ENCODE assay signal across 21 cellular contexts in the genomic region with DNA sequence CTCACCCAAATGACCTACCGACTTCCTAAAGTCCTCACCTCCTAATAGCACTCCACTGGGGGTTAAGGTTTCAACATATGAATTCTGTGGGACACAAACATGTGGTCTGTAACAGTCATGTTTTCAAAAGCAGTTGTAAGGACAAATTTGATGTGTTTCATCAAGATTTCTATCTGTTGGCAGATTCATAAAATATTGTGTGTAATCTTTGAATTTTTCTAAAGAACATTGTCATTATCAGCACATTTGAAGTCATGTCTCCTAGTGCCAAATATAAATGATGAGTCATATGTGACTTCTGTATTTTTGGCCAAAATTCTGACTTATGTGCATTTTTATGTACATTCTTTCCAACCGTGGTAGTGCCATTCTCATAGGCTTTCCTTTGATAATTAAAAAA. TPM values are rescaled to one million over a fixed set of nuclear protein-coding genes. Genes with fewer than 3 reads are reported as not detected.
DNase-seq lines count a peak whose midpoint lies in the region; ATAC-seq, FAIRE-seq and TF ChIP-seq lines count a peak whose summit lies in the region.
"Had no signal": no experiment of that assay in that cellular context is flagged by ENCODE, and none has a peak within 500 bp of the region (broad histone marks: within the 10 kb centered on the region; RNA-seq: fewer than 3 reads in every experiment).

No MANE protein-coding gene starts in this region.

- H3K9ac ChIP-seq in K562 (ENCODE audit: insufficient read depth in 1 of 2, low read depth in 2 of 2, low read length in 2 of 2) (no peak overlapping the region), mesenchymal stem cell (ENCODE audit: low read length) (no peak overlapping the region)
- H3K9ac ChIP-seq: parathyroid adenoma had no signal

- peak overlapping the region; percentile 76 for H3K27ac Mint-ChIP-seq in activated naive CD8-positive, alpha-beta T cell
- H3K27ac Mint-ChIP-seq in activated naive CD8-positive, alpha-beta T cell treated with anti-CD3 and anti-CD28 coated beads for 36 hours, result no peak overlapping the region
- H3K27ac Mint-ChIP-seq in stimulated activated effector memory CD8-positive, alpha-beta T cell treated with anti-CD3 and anti-CD28 coated beads, Interleukin-12 subunit alpha, Interleukin-12 subunit beta, amount 100 ng/mL, for 72 hours, result peak overlapping the region; percentile 81
- H3K27ac Mint-ChIP-seq: B cell, IgD-negative memory B cell had no signal

- no peak overlapping the region for H4K8ac ChIP-seq in mesenchymal stem cell (ENCODE audit: low read length)

- no peaks in the 10 kb centered on the region for H3K36me3 ChIP-seq in K562 (ENCODE audit: control insufficient read depth, insufficient read depth, low read length)
- H3K36me3 ChIP-seq in mesenchymal stem cell (ENCODE audit: control insufficient read depth in 1 of 2, insufficient read depth in 2 of 2, low read depth in 1 of 2, low read length in 2 of 2), result no peaks in the 10 kb centered on the region
- H3K36me3 ChIP-seq: esophagus squamous epithelium had no signal

- no peak overlapping the region for H3K4me3 Mint-ChIP-seq in activated naive CD8-positive, alpha-beta T cell
- no peak overlapping the region for H3K4me3 Mint-ChIP-seq in activated naive CD8-positive, alpha-beta T cell treated with anti-CD3 and anti-CD28 coated beads for 36 hours
- H3K4me3 Mint-ChIP-seq in stimulated activated effector memory CD8-positive, alpha-beta T cell treated with anti-CD3 and anti-CD28 coated beads, Interleukin-12 subunit alpha, Interleukin-12 subunit beta, amount 100 ng/mL, for 72 hours, result no peak overlapping the region
- H3K4me3 Mint-ChIP-seq: B cell; IgD-negative memory B cell; naive thymus-derived CD8-positive, alpha-beta T cell had no signal

- no peaks in the 10 kb centered on the region for H3K79me2 ChIP-seq in K562 (ENCODE audit: control insufficient read depth, insufficient read depth, low read length)
- H3K79me2 ChIP-seq: parathyroid adenoma had no signal

- no peaks in the 10 kb centered on the region for H3K4me1 ChIP-seq in K562 (replicated peaks in 1 of 2; ENCODE audit: control insufficient read depth in 2 of 2, insufficient read depth in 2 of 2, low read length in 2 of 2)
- no peaks in the 10 kb centered on the region for H3K4me1 ChIP-seq in mesenchymal stem cell (ENCODE audit: control insufficient read depth, insufficient read depth, low read depth, low read length)
- H3K4me1 ChIP-seq: body of pancreas, esophagus squamous epithelium, parathyroid adenoma had no signal

- H3K9me3 ChIP-seq in K562 (replicated peaks; ENCODE audit: control insufficient read depth, insufficient read depth, low read depth, low read length) (no peaks in the 10 kb centered on the region), mesenchymal stem cell (ENCODE audit: control insufficient read depth, low read length) (peaks cover 10% of the 10 kb centered on the region)
- H3K9me3 ChIP-seq: body of pancreas had no signal

- BruUV-seq in K562 (replicated peaks; lab: Mats Ljungman, UMichigan), result no TSS peak

- POLR2A ChIA-PET in K562 (lab: Yijun Ruan, JAX), result interaction anchor here (0.6 kb wide), 1 partner anchor 1005 kb away, joined by 3 read pairs; no protein-coding TSS in a partner anchor

- TF ChIP-seq CTCF in NB4 (IDR thresholded peaks at IDR 0.05; ENCODE audit: low read depth, low read length), result no peak
- no peak for TF ChIP-seq CTCF in K562 (IDR thresholded peaks at IDR 0.05 in 2 of 3, conservative IDR thresholded peaks at IDR 0.05 in 1 of 3; ENCODE audit: insufficient read depth in 2 of 3, low read depth in 1 of 3, low read length in 3 of 3)

- DNase-seq in activated naive CD8-positive, alpha-beta T cell treated with anti-CD3 and anti-CD28 coated beads for 36 hours, result no peak
- DNase-seq in NB4 (ENCODE audit: low read depth), result peak; percentile 27
- no peak for DNase-seq in K562 (ENCODE audit: extremely low read depth in 1 of 4, low spot score in 3 of 4)
- no peak for DNase-seq in stimulated activated effector memory CD8-positive, alpha-beta T cell treated with anti-CD3 and anti-CD28 coated beads, Interleukin-12 subunit alpha, Interleukin-12 subunit beta, amount 100 ng/mL, for 72 hours (ENCODE audit: low spot score in 2 of 2)
- DNase-seq in mesenchymal stem cell, result no peak
- no peak for DNase-seq in caudate nucleus (lab: John Stamatoyannopoulos, UW)
- no peak for DNase-seq in AG08395 (ENCODE audit: low spot score)
- DNase-seq: activated effector memory CD4-positive, alpha-beta T cell treated with Interleukin-2 at 50 U/mL for 16 hours; body of pancreas; esophagus squamous epithelium; islet precursor cell; naive thymus-derived CD8-positive, alpha-beta T cell; NCI-H1048; NCI-H526 treated with DMSO at 0.1 percent for 48 hours; small intestine had no signal

- H2BK120ac ChIP-seq in mesenchymal stem cell (ENCODE audit: low read depth, low read length), result no peak overlapping the region

- in situ Hi-C loops in K562 (cut with MboI), result no loop called here

- ATAC-seq in K562, result no peak
- no peak for ATAC-seq in stimulated activated effector memory CD8-positive, alpha-beta T cell treated with anti-CD3 and anti-CD28 coated beads, Interleukin-12 subunit alpha, Interleukin-12 subunit beta, amount 100 ng/mL, for 72 hours
- ATAC-seq: body of pancreas; naive thymus-derived CD8-positive, alpha-beta T cell had no signal

- H3K36me3 Mint-ChIP-seq in activated naive CD8-positive, alpha-beta T cell, result peaks cover 41% of the 10 kb centered on the region
- peaks cover 56% of the 10 kb centered on the region for H3K36me3 Mint-ChIP-seq in activated naive CD8-positive, alpha-beta T cell treated with anti-CD3 and anti-CD28 coated beads for 36 hours
- peaks cover 30% of the 10 kb centered on the region for H3K36me3 Mint-ChIP-seq in stimulated activated effector memory CD8-positive, alpha-beta T cell treated with anti-CD3 and anti-CD28 coated beads, Interleukin-12 subunit alpha, Interleukin-12 subunit beta, amount 100 ng/mL, for 72 hours

- intact Hi-C loops in K562 (cut with micrococcal nuclease), result no loop called here

- no peak for FAIRE-seq in K562 (lab: Jason Lieb, UNC)
- FAIRE-seq: H1, small intestine had no signal

- peaks cover 54% of the 10 kb centered on the region for H3K4me1 Mint-ChIP-seq in activated naive CD8-positive, alpha-beta T cell (ENCODE audit: low read depth)
- peaks cover 39% of the 10 kb centered on the region for H3K4me1 Mint-ChIP-seq in activated naive CD8-positive, alpha-beta T cell treated with anti-CD3 and anti-CD28 coated beads for 36 hours
- peaks cover 43% of the 10 kb centered on the region for H3K4me1 Mint-ChIP-seq in stimulated activated effector memory CD8-positive, alpha-beta T cell treated with anti-CD3 and anti-CD28 coated beads, Interleukin-12 subunit alpha, Interleukin-12 subunit beta, amount 100 ng/mL, for 72 hours
- H3K4me1 Mint-ChIP-seq: B cell had no signal

- peaks cover 20% of the 10 kb centered on the region for H3K9me3 Mint-ChIP-seq in activated naive CD8-positive, alpha-beta T cell (ENCODE audit: low read depth)
- H3K9me3 Mint-ChIP-seq in activated naive CD8-positive, alpha-beta T cell treated with anti-CD3 and anti-CD28 coated beads for 36 hours, result peaks cover 30% of the 10 kb centered on the region
- peaks cover 21% of the 10 kb centered on the region for H3K9me3 Mint-ChIP-seq in stimulated activated effector memory CD8-positive, alpha-beta T cell treated with anti-CD3 and anti-CD28 coated beads, Interleukin-12 subunit alpha, Interleukin-12 subunit beta, amount 100 ng/mL, for 72 hours

- H2AK5ac ChIP-seq in mesenchymal stem cell (ENCODE audit: low read length, severe bottlenecking), result no peak overlapping the region

- no peaks in the 10 kb centered on the region for H3K9me1 ChIP-seq in K562 (ENCODE audit: control insufficient read depth, insufficient read depth, low read length)

- H3K4me3 ChIP-seq in NB4 (ENCODE audit: low read depth, low read length), result no peak overlapping the region
- no peak overlapping the region for H3K4me3 ChIP-seq in K562
- no peak overlapping the region for H3K4me3 ChIP-seq in mesenchymal stem cell (ENCODE audit: insufficient read depth in 1 of 2, low read depth in 1 of 2, low read length in 2 of 2)
- H3K4me3 ChIP-seq: body of pancreas, esophagus squamous epithelium, SK-N-MC had no signal

- H2BK15ac ChIP-seq in mesenchymal stem cell (ENCODE audit: low read depth, poor library complexity, severe bottlenecking), result no peak overlapping the region

- WGBS in K562 (ENCODE audit: insufficient coverage, low coverage, missing lambda C conversion rate), result 0% methylated on average over 2 of the region's 2 CpGs
- 75% methylated on average over 1 of the region's 2 CpGs for WGBS in mesenchymal stem cell

- CTCF ChIA-PET in K562 (lab: Yijun Ruan, JAX; ENCODE audit: low intra/inter-chr PET ratio), result no interaction called here

- H3K27me3 Mint-ChIP-seq in activated naive CD8-positive, alpha-beta T cell, result no peaks in the 10 kb centered on the region
- no peaks in the 10 kb centered on the region for H3K27me3 Mint-ChIP-seq in activated naive CD8-positive, alpha-beta T cell treated with anti-CD3 and anti-CD28 coated beads for 36 hours

- TF ChIP-seq RAD21 in K562 (CRISPR knock-in tag; conservative IDR thresholded peaks at IDR 0.05 in 1 of 2, IDR thresholded peaks at IDR 0.05 in 1 of 2), result no peak

- no peak overlapping the region for H3K18ac ChIP-seq in mesenchymal stem cell (ENCODE audit: low read depth in 1 of 2, low read length in 2 of 2)

- no peak overlapping the region for H3K4ac ChIP-seq in mesenchymal stem cell (ENCODE audit: low read depth in 1 of 2, low read length in 2 of 2)

- no peak overlapping the region for H3K14ac ChIP-seq in mesenchymal stem cell (ENCODE audit: low read length in 2 of 2)

- H3K23ac ChIP-seq in mesenchymal stem cell (ENCODE audit: low read length in 2 of 2), result no peak overlapping the region

- no peak for TF ChIP-seq EP300 in K562 (IDR thresholded peaks at IDR 0.05; ENCODE audit: low read length)

- no peak overlapping the region for H4K91ac ChIP-seq in mesenchymal stem cell (ENCODE audit: low read length)

- no peak overlapping the region for H2BK5ac ChIP-seq in mesenchymal stem cell (ENCODE audit: low read depth, low read length, poor library complexity, severe bottlenecking)

- no peak for TF ChIP-seq POLR2A in NB4 (IDR thresholded peaks at IDR 0.05; ENCODE audit: extremely low read depth, insufficient read length)
- TF ChIP-seq POLR2A in K562 (conservative IDR thresholded peaks at IDR 0.05), result no peak

- H3K27me3 ChIP-seq in K562 (ENCODE audit: control insufficient read depth in 2 of 2, insufficient read depth in 2 of 2, low read length in 2 of 2) (no peaks in the 10 kb centered on the region), mesenchymal stem cell (ENCODE audit: control insufficient read depth in 1 of 2, insufficient read depth in 1 of 2, low read length in 2 of 2) (no peaks in the 10 kb centered on the region)
- H3K27me3 ChIP-seq: body of pancreas, esophagus squamous epithelium had no signal

- H2AFZ ChIP-seq in K562 (ENCODE audit: low read depth, low read length), result no peak overlapping the region
- no peak overlapping the region for H2AFZ ChIP-seq in mesenchymal stem cell (ENCODE audit: low read depth, low read length)
- H2AFZ ChIP-seq: parathyroid adenoma had no signal

- no peak overlapping the region for H3K27ac ChIP-seq in K562 (ENCODE audit: extremely low read depth, low read depth, low read length)
- H3K27ac ChIP-seq in mesenchymal stem cell (ENCODE audit: low read length, poor library complexity, severe bottlenecking), result no peak overlapping the region
- no peak overlapping the region for H3K27ac ChIP-seq in caudate nucleus (ENCODE audit: low read depth, low read length)
- H3K27ac ChIP-seq: body of pancreas, esophagus squamous epithelium, parathyroid adenoma, SK-N-MC had no signal

- no peak overlapping the region for H2BK12ac ChIP-seq in mesenchymal stem cell (ENCODE audit: low read length in 2 of 2)

- H3K4me2 ChIP-seq in K562 (ENCODE audit: insufficient read depth, low read length) (no peak overlapping the region), mesenchymal stem cell (ENCODE audit: low read length, poor library complexity, severe bottlenecking) (no peak overlapping the region)

- no peaks in the 10 kb centered on the region for H3K79me1 ChIP-seq in mesenchymal stem cell (replicated peaks; ENCODE audit: low read length, poor library complexity, severe bottlenecking)

- no peaks in the 10 kb centered on the region for H4K20me1 ChIP-seq in K562 (replicated peaks; ENCODE audit: control insufficient read depth, insufficient read depth, low read length)

RNA-seq across cellular contexts. Expression of a gene that starts 45.4 kb away (rescaled TPM):
- total RNA-seq in activated naive CD8-positive, alpha-beta T cell treated with anti-CD3 and anti-CD28 coated beads for 36 hours, result 10 to 100 TPM; 84.0 to 88.8 TPM
- total RNA-seq in K562 (2011; cell fraction: chromatin; rRNA removed; ENCODE audit: low replicate concordance), result not detected in 2 replicates
- total RNA-seq in K562 (2011; cell fraction: nucleolus; rRNA removed), result not detected in 2 replicates
- not detected in 2 replicates for total RNA-seq in K562 (2011; cell fraction: nucleoplasm; rRNA removed)
- total RNA-seq in K562 (2014; rRNA removed) (not detected in 2 replicates), K562 (2014; rRNA removed; fragmentation: Illumina TruSeq; extraction: Trizol) (not detected in 2 replicates), K562 (2015; rRNA removed; fragmentation: Illumina TruSeq; extraction: Trizol) (not detected in 2 replicates), K562 (2021) (0.11 TPM in 2 replicates)
- polyA plus RNA-seq in K562 (2011; rRNA removed) (not detected in 2 replicates), K562 (2014; fragmentation: Illumina TruSeq; extraction: Trizol) (not detected in 2 replicates), K562 (2014; fragmentation: Nextera tagmentation; extraction: Ambion mirVana) (under 1 TPM in 1 of 2 experiments, not detected in 1; 0.01 TPM), K562 (2014; rRNA removed) (not detected in 2 replicates)
- polyA plus RNA-seq in K562 (2011; cell fraction: cytosol; rRNA removed), result not detected in 2 replicates
- not detected in 2 replicates for polyA plus RNA-seq in K562 (2011; cell fraction: nucleus; rRNA removed)
- polyA plus RNA-seq in K562 (2012), result not detected in 2 replicates
- not detected in 2 replicates for polyA minus RNA-seq in K562 (2011; rRNA and poly(A)+ RNA removed)
- not detected in 2 replicates for polyA minus RNA-seq in K562 (2011; cell fraction: cytosol; rRNA and poly(A)+ RNA removed)
- polyA minus RNA-seq in K562 (2011; cell fraction: nucleus; rRNA and poly(A)+ RNA removed), result not detected in 2 replicates
- 0.01 TPM for polyA plus RNA-seq in mesenchymal stem cell (2013, experiment 1 of 2)
- 0.01 TPM for polyA plus RNA-seq in mesenchymal stem cell (2013, experiment 2 of 2)
- total RNA-seq: H1 had no signal
- polyA plus RNA-seq: H1 had no signal

Comparison
In these comparisons a context has a peak if more than half of its experiments do, and no peak if none do; other contexts are left out.
1. RNA of a gene that starts 45.4 kb away (total RNA-seq): 84.0 to 88.8 TPM in activated naive CD8-positive, alpha-beta T cell treated with anti-CD3 and anti-CD28 coated beads for 36 hours; 0.11 TPM in K562; every median in the first group is over 10 times any median in the second.